In the genomic region with DNA sequence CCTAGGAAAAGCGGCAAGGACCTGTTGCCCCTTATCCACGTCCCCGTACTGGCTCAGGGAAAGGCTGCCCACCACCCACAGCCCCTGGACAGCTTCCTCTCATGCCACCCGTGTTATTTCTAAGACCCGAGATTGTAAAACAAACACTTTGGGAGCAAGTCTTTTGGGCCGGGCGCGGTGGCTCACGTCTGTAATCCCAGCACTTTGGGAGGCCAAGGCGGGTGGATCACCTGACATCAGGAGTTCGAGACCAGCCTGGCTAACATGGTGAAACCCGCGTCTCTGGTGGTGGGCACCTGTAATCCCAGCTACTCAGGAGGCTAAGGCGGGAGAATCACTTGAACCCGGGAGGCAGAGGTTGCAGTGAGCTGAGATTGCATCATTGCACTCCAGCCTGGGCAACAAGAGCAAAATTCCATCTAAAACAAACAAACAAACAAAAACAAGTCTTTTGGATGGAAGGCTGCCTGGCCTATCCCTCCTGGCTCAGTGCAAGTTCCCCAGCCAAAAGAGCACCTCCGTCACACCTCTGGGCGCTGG, we compare ENCODE assay signal across 7 cellular contexts. TPM values are rescaled to one million over a fixed set of nuclear protein-coding genes. Genes with fewer than 3 reads are reported as not detected.
DNase-seq lines count a peak whose midpoint lies in the region; ATAC-seq and TF ChIP-seq lines count a peak whose summit lies in the region.
"Not testable (repeated sequence)": the region's sequence is repeated elsewhere in the genome, so short reads cannot be mapped to it uniquely, and the experiment has no call there.

No MANE protein-coding gene starts in this region.

- H3F3A ChIP-seq in GM23338 (replicated peaks; ENCODE audit: low read depth), result not testable (repeated sequence)

- not testable (repeated sequence) for ATAC-seq in GM23338; activated T-helper 17 cell treated with anti-CD3 and anti-CD28 coated beads, Interleukin-2, amount 50 U/mL, for 72 hours (replicated peaks); naive thymus-derived CD4-positive, alpha-beta T cell

- POLR2A ChIA-PET in RWPE1 (lab: Yijun Ruan, JAX; ENCODE audit: low non-redundant PET), result not testable (repeated sequence)
- POLR2A ChIA-PET in naive thymus-derived CD4-positive, alpha-beta T cell (lab: Charles Lee), result interaction anchor here (0.6 to 1.6 kb wide), 5 partner anchors 21 to 224 kb away, joined by 3 read pairs; a partner anchor contains a TSS

- peak overlapping the region; percentile 26 for H3K9ac ChIP-seq in skeletal muscle satellite cell (ENCODE audit: low read depth, low read length)

- H3K27ac Mint-ChIP-seq in GM23338; activated T-helper 17 cell treated with anti-CD3 and anti-CD28 coated beads, Interleukin-2, amount 50 U/mL, for 72 hours: not testable (repeated sequence)
- H3K27ac Mint-ChIP-seq in naive thymus-derived CD4-positive, alpha-beta T cell, result peak overlapping the region in 3 of 9 donors; percentile 25 to 47 (median 36)

- H3K27me3 ChIP-seq in GM23338 (ENCODE audit: insufficient read depth), result peaks cover 17% of the 10 kb centered on the region; the same call in 1 of the 2 replicates
- not testable (repeated sequence) for H3K27me3 ChIP-seq in dorsolateral prefrontal cortex; right atrium auricular region; naive thymus-derived CD4-positive, alpha-beta T cell (ENCODE audit: control insufficient read depth in 2 of 2, insufficient read depth in 2 of 2, low read length in 2 of 2); skeletal muscle satellite cell (ENCODE audit: control insufficient read depth, insufficient read depth, low read length)

- peak overlapping the region; percentile 83 for H3K4me2 ChIP-seq in GM23338
- peak overlapping the region; percentile 86 for H3K4me2 ChIP-seq in skeletal muscle satellite cell (ENCODE audit: low read length)

- not testable (repeated sequence) for TF ChIP-seq CTCF in GM23338 (conservative IDR thresholded peaks at IDR 0.05; ENCODE audit: low read depth in 2 of 2); RWPE1 (conservative IDR thresholded peaks at IDR 0.05; ENCODE audit: low read depth); dorsolateral prefrontal cortex (IDR thresholded peaks at IDR 0.05 in 54 of 56, conservative IDR thresholded peaks at IDR 0.05 in 2 of 56; ENCODE audit: low read depth in 1 of 56, partially characterized antibody in 56 of 56); right atrium auricular region (IDR thresholded peaks at IDR 0.05)

- peak overlapping the region; percentile 84 for H2AFZ ChIP-seq in GM23338

- not testable (repeated sequence) for H3K9me2 ChIP-seq in GM23338 (ENCODE audit: insufficient read depth)

- not testable (repeated sequence) for H3K79me2 ChIP-seq in GM23338 (replicated peaks; ENCODE audit: insufficient read depth)

- not testable (repeated sequence) for H4K20me1 ChIP-seq in GM23338 (replicated peaks; ENCODE audit: insufficient read depth)

- H3K9me3 ChIP-seq in right atrium auricular region; naive thymus-derived CD4-positive, alpha-beta T cell (ENCODE audit: control insufficient read depth in 2 of 3, low read length in 3 of 3); skeletal muscle satellite cell (replicated peaks; ENCODE audit: low read length): not testable (repeated sequence)

- H3K4me1 Mint-ChIP-seq in GM23338, result peaks cover 16% of the 10 kb centered on the region
- H3K4me1 Mint-ChIP-seq in activated T-helper 17 cell treated with anti-CD3 and anti-CD28 coated beads, Interleukin-2, amount 50 U/mL, for 72 hours, result not testable (repeated sequence)
- H3K4me1 Mint-ChIP-seq in naive thymus-derived CD4-positive, alpha-beta T cell, result peaks cover 0 to 11% (median 8%) of the 10 kb centered on the region in 7 donors

- CTCF ChIA-PET in RWPE1 (lab: Yijun Ruan, JAX), result interaction anchor here (0.7 kb wide), 1 partner anchor 471 kb away, joined by 3 read pairs; no protein-coding TSS in a partner anchor
- CTCF ChIA-PET in naive thymus-derived CD4-positive, alpha-beta T cell (lab: Charles Lee), result not testable (repeated sequence)

- intact Hi-C loops in dorsolateral prefrontal cortex (cut with DNase I), result not testable (repeated sequence)
- intact Hi-C loops in naive thymus-derived CD4-positive, alpha-beta T cell (cut with micrococcal nuclease), result loop anchor here in 1 of 2 donors (2.0 to 5.0 kb wide), 2 partner anchors 14 to 459 kb away; a partner anchor contains a TSS

- DNase-seq in GM23338 (ENCODE audit: low spot score); RWPE1 (ENCODE audit: low spot score); right atrium auricular region (ENCODE audit: low spot score); naive thymus-derived CD4-positive, alpha-beta T cell: not testable (repeated sequence)
- peak in 1 of 10 donors; percentile 3 for DNase-seq in dorsolateral prefrontal cortex

- H3K4me3 ChIP-seq in GM23338 (peak overlapping the region; percentile 71), dorsolateral prefrontal cortex (peak overlapping the region in 58 of 59 donors; percentile 29 to 68 (median 56)), right atrium auricular region (peak overlapping the region; percentile 17 to 52), skeletal muscle satellite cell (ENCODE audit: low read length) (peak overlapping the region; percentile 70)
- not testable (repeated sequence) for H3K4me3 ChIP-seq in naive thymus-derived CD4-positive, alpha-beta T cell (ENCODE audit: low read length)

- H3K4me3 Mint-ChIP-seq in GM23338, result peak overlapping the region; percentile 72
- peak overlapping the region; percentile 58 for H3K4me3 Mint-ChIP-seq in activated T-helper 17 cell treated with anti-CD3 and anti-CD28 coated beads, Interleukin-2, amount 50 U/mL, for 72 hours
- peak overlapping the region; percentile 38 to 81 (median 65) for H3K4me3 Mint-ChIP-seq in naive thymus-derived CD4-positive, alpha-beta T cell

- not testable (repeated sequence) for H3K27ac ChIP-seq in GM23338 (ENCODE audit: low read depth); right atrium auricular region; naive thymus-derived CD4-positive, alpha-beta T cell (ENCODE audit: low read depth, low read length)
- H3K27ac ChIP-seq in RWPE1, result peak overlapping the region; percentile 26
- peak overlapping the region in 9 of 59 donors; percentile 21 to 51 (median 29) for H3K27ac ChIP-seq in dorsolateral prefrontal cortex

- not testable (repeated sequence) for H3K9me3 Mint-ChIP-seq in GM23338; activated T-helper 17 cell treated with anti-CD3 and anti-CD28 coated beads, Interleukin-2, amount 50 U/mL, for 72 hours; naive thymus-derived CD4-positive, alpha-beta T cell

- peaks cover 15% of the 10 kb centered on the region for H3K27me3 Mint-ChIP-seq in GM23338 (ENCODE audit: insufficient read depth, low read depth, poor library complexity)
- H3K27me3 Mint-ChIP-seq in activated T-helper 17 cell treated with anti-CD3 and anti-CD28 coated beads, Interleukin-2, amount 50 U/mL, for 72 hours, result peaks cover 18% of the 10 kb centered on the region
- H3K27me3 Mint-ChIP-seq in naive thymus-derived CD4-positive, alpha-beta T cell, result peaks cover 16 to 39% (median 22%) of the 10 kb centered on the region in 5 donors

- H3K36me3 Mint-ChIP-seq in GM23338 (ENCODE audit: low read depth); activated T-helper 17 cell treated with anti-CD3 and anti-CD28 coated beads, Interleukin-2, amount 50 U/mL, for 72 hours (ENCODE audit: low read depth); naive thymus-derived CD4-positive, alpha-beta T cell: not testable (repeated sequence)

- not testable (repeated sequence) for H3K36me3 ChIP-seq in GM23338 (ENCODE audit: insufficient read depth); right atrium auricular region; naive thymus-derived CD4-positive, alpha-beta T cell (ENCODE audit: control insufficient read depth in 2 of 3, insufficient read depth in 3 of 3, low read length in 3 of 3); skeletal muscle satellite cell (ENCODE audit: insufficient read depth, low read length)

- peaks cover 11% of the 10 kb centered on the region for H3K4me1 ChIP-seq in GM23338 (ENCODE audit: insufficient read depth)
- H3K4me1 ChIP-seq in right atrium auricular region; naive thymus-derived CD4-positive, alpha-beta T cell (ENCODE audit: control insufficient read depth in 2 of 2, insufficient read depth in 2 of 2, low read length in 2 of 2); skeletal muscle satellite cell (ENCODE audit: control insufficient read depth, insufficient read depth, low read length): not testable (repeated sequence)

RNA-seq across cellular contexts. Expression of a gene that starts 0.6 kb away (rescaled TPM):
- total RNA-seq in GM23338 (2014; rRNA removed; shearing (Covaris generic)), result 13.3 and 18.6 TPM in 2 replicates
- 5.9 and 7.4 TPM in 2 replicates for polyA plus RNA-seq in GM23338 (2016; fragmentation: Nextera tagmentation; extraction: Ambion mirVana)
- under 1 TPM; 0.06 to 0.85 TPM for total RNA-seq in activated T-helper 17 cell treated with anti-CD3 and anti-CD28 coated beads, Interleukin-2, amount 50 U/mL, for 72 hours
- total RNA-seq in dorsolateral prefrontal cortex (10 to 100 TPM in 118 of 120 experiments, 1 to 10 TPM in 2; 7.7 to 49.6 (median 27.0) TPM), right atrium auricular region (1 to 10 TPM; 2.6 to 6.0 TPM)
- not detected for total RNA-seq in naive thymus-derived CD4-positive, alpha-beta T cell
- not detected for polyA plus RNA-seq in naive thymus-derived CD4-positive, alpha-beta T cell
- total RNA-seq in skeletal muscle satellite cell (2012; rRNA removed), result 0.22 and 0.25 TPM in 2 replicates

RNA-seq across cellular contexts. Expression of a gene that starts 14.1 kb away (rescaled TPM):
- total RNA-seq in GM23338 (2014; rRNA removed; shearing (Covaris generic)), result 24.8 and 29.2 TPM in 2 replicates
- polyA plus RNA-seq in GM23338 (2016; fragmentation: Nextera tagmentation; extraction: Ambion mirVana), result 4.6 and 5.0 TPM in 2 replicates
- total RNA-seq in activated T-helper 17 cell treated with anti-CD3 and anti-CD28 coated beads, Interleukin-2, amount 50 U/mL, for 72 hours, result under 1 TPM in 1 of 2 donors, not detected in 1; 0.06 TPM
- total RNA-seq in dorsolateral prefrontal cortex, result 10 to 100 TPM; 13.1 to 89.0 (median 52.6) TPM
- under 1 TPM in 1 of 2 donors, not detected in 1; 0.63 TPM for total RNA-seq in right atrium auricular region
- under 1 TPM in 2 of 5 experiments, not detected in 3; 0.35 TPM for total RNA-seq in naive thymus-derived CD4-positive, alpha-beta T cell
- polyA plus RNA-seq in naive thymus-derived CD4-positive, alpha-beta T cell, result not detected
- 1.3 and 6.1 TPM in 2 replicates for total RNA-seq in skeletal muscle satellite cell (2012; rRNA removed)

RNA-seq across cellular contexts. Expression of a gene that starts 57.2 kb away (rescaled TPM):
- 242 and 270 TPM in 2 replicates for total RNA-seq in GM23338 (2014; rRNA removed; shearing (Covaris generic))
- 145 and 151 TPM in 2 replicates for polyA plus RNA-seq in GM23338 (2016; fragmentation: Nextera tagmentation; extraction: Ambion mirVana)
- total RNA-seq in activated T-helper 17 cell treated with anti-CD3 and anti-CD28 coated beads, Interleukin-2, amount 50 U/mL, for 72 hours, result 100 to 1,000 TPM; 132 to 224 TPM
- total RNA-seq in dorsolateral prefrontal cortex, result 10 to 100 TPM; 45.1 to 81.9 (median 60.6) TPM
- total RNA-seq in right atrium auricular region, result 100 to 1,000 TPM; 147 to 152 TPM
- total RNA-seq in naive thymus-derived CD4-positive, alpha-beta T cell, result 100 to 1,000 TPM in 4 of 5 experiments, 10 to 100 TPM in 1; 96.9 to 173 (median 109) TPM
- 100 to 1,000 TPM; 194 to 223 TPM for polyA plus RNA-seq in naive thymus-derived CD4-positive, alpha-beta T cell
- 198 and 210 TPM in 2 replicates for total RNA-seq in skeletal muscle satellite cell (2012; rRNA removed)

Comparison
In these comparisons a context has a peak if more than half of its experiments do, and no peak if none do; other contexts are left out.
1. RNA of a gene that starts 14.1 kb away (total RNA-seq): 13.1 to 89.0 TPM in dorsolateral prefrontal cortex and 24.8 to 29.2 TPM in GM23338; 0.63 TPM in right atrium auricular region, 0.06 TPM in activated T-helper 17 cell treated with anti-CD3 and anti-CD28 coated beads, Interleukin-2, amount 50 U/mL, for 72 hours and 0.35 TPM in naive thymus-derived CD4-positive, alpha-beta T cell; every median in the first group is over 4 times any median in the second.
2. Peak in every context shown above with its lines, with median percentiles within 50 percentile points of each other: H3K4me3 Mint-ChIP-seq.